In genomic region chr13:109751477-109751876, GRCh38 we compare ENCODE assay signal across 2 cellular contexts.
TF ChIP-seq lines count a peak whose summit lies in the region.

No MANE protein-coding gene starts in this region.

TF ChIP-seq in SK-N-SH treated with all-trans-retinoic acid at 6 μM for 48 hours, 23 proteins besides CTCF, POLR2A, EP300 and RAD21 (continued from another document):
- TF ChIP-seq CREB5 (CRISPR knock-in tag; IDR thresholded peaks at IDR 0.05; ENCODE audit: low read depth) = no peak
- no peak for TF ChIP-seq ZFP3 (CRISPR knock-in tag; IDR thresholded peaks at IDR 0.05)
- no peak for TF ChIP-seq ZNF565 (CRISPR knock-in tag; conservative IDR thresholded peaks at IDR 0.05; ENCODE audit: low read depth)
- no peak for TF ChIP-seq CSRNP3 (CRISPR knock-in tag; IDR thresholded peaks at IDR 0.05)
- no peak for TF ChIP-seq CSDC2 (CRISPR knock-in tag; IDR thresholded peaks at IDR 0.05)
- TF ChIP-seq RARB (CRISPR knock-in tag; IDR thresholded peaks at IDR 0.05) = no peak
- no peak for TF ChIP-seq PATZ1 (CRISPR knock-in tag; IDR thresholded peaks at IDR 0.05; ENCODE audit: borderline replicate concordance)
- TF ChIP-seq TSHZ2 (CRISPR knock-in tag; IDR thresholded peaks at IDR 0.05) = no peak
- TF ChIP-seq ZNF70 (CRISPR knock-in tag; IDR thresholded peaks at IDR 0.05) = no peak
- no peak for TF ChIP-seq ZNF8 (CRISPR knock-in tag; IDR thresholded peaks at IDR 0.05)
- no peak for TF ChIP-seq ESRRG (CRISPR knock-in tag; IDR thresholded peaks at IDR 0.05)
- no peak for TF ChIP-seq TOX (CRISPR knock-in tag; IDR thresholded peaks at IDR 0.05; ENCODE audit: borderline replicate concordance)
- no peak for TF ChIP-seq TCF4 (CRISPR knock-in tag; IDR thresholded peaks at IDR 0.05; ENCODE audit: borderline replicate concordance)

TF ChIP-seq in K562, 482 proteins besides CTCF, POLR2A, EP300 and RAD21:
- TF ChIP-seq E4F1 (CRISPR knock-in tag; IDR thresholded peaks at IDR 0.05; ENCODE audit: borderline replicate concordance) (no peak), CBFA2T2 (conservative IDR thresholded peaks at IDR 0.05) (peak; percentile 25; the same call in 1 of the 2 replicates), PATZ1 (CRISPR knock-in tag; IDR thresholded peaks at IDR 0.05; ENCODE audit: borderline replicate concordance) (no peak), JUND (IDR thresholded peaks at IDR 0.05; ENCODE audit: borderline replicate concordance, low read depth, low read length) (peak; percentile 43; the same call in 1 of the 2 replicates), JUND (tag; IDR thresholded peaks at IDR 0.05; ENCODE audit: borderline replicate concordance, low read depth, low read length) (no peak; the same call in 2 of the 3 replicates), CBFA2T3 (IDR thresholded peaks at IDR 0.05) (peak; percentile 60), ARID1B (IDR thresholded peaks at IDR 0.05) (0 out of 2 replicates have a peak, but pooled peaks have one; percentile 17), TCF3 (CRISPR knock-in tag; IDR thresholded peaks at IDR 0.05) (peak; percentile 48), KHSRP (IDR thresholded peaks at IDR 0.05) (no peak), ZEB2 (IDR thresholded peaks at IDR 0.05) (0 out of 2 replicates have a peak, but pooled peaks have one; percentile 50), ATF3 (IDR thresholded peaks at IDR 0.05) (0 out of 2 replicates have a peak, but pooled peaks have one; percentile 8), ATF3 (CRISPR knock-in tag; conservative IDR thresholded peaks at IDR 0.05) (no peak), ATF1 (CRISPR knock-in tag; IDR thresholded peaks at IDR 0.05) (no peak), ATF1 (tag; IDR thresholded peaks at IDR 0.05) (no peak), TEAD4 (IDR thresholded peaks at IDR 0.05; ENCODE audit: low read length) (0 out of 2 replicates have a peak, but pooled peaks have one; percentile 16), TEAD4 (CRISPR knock-in tag; IDR thresholded peaks at IDR 0.05; ENCODE audit: borderline replicate concordance) (no peak), FOXP4 (CRISPR knock-in tag; IDR thresholded peaks at IDR 0.05; ENCODE audit: borderline replicate concordance) (no peak), RERE (CRISPR knock-in tag; IDR thresholded peaks at IDR 0.05; ENCODE audit: borderline replicate concordance) (no peak), MEF2A (IDR thresholded peaks at IDR 0.05; ENCODE audit: control insufficient read depth, low read depth, low read length) (0 out of 2 replicates have a peak, but pooled peaks have one; percentile 63), MXD1 (CRISPR knock-in tag; IDR thresholded peaks at IDR 0.05; ENCODE audit: borderline replicate concordance, poor library complexity, severe bottlenecking) (no peak), ZNF124 (CRISPR knock-in tag; IDR thresholded peaks at IDR 0.05) (no peak)
